9 cellular contexts compared by ENCODE assay signal in genomic region chr10:77060913-77061312, GRCh38.
"Had no signal": no experiment of that assay in that cellular context is flagged by ENCODE, and none has a peak within 500 bp of the region (broad histone marks: within the 10 kb centered on the region; RNA-seq: fewer than 3 reads in every experiment).

No MANE protein-coding gene starts in this region.

- H3K36me3 ChIP-seq: HAP-1 had no signal

- H3K9ac ChIP-seq: GM23248 had no signal

- DNase-seq: GOT3, H7, KG1 had no signal

- H3K4me3 ChIP-seq: GM23248, HAP-1, K562 had no signal

- H2AFZ ChIP-seq: GM23248 had no signal

- ATAC-seq: HCT116, HepG2, K562 had no signal

- H3K4me1 ChIP-seq: HAP-1 had no signal

- H3K9me3 ChIP-seq: HAP-1 had no signal

- H3K27ac ChIP-seq: GM23248, HL-60 had no signal
